In the genomic region with DNA sequence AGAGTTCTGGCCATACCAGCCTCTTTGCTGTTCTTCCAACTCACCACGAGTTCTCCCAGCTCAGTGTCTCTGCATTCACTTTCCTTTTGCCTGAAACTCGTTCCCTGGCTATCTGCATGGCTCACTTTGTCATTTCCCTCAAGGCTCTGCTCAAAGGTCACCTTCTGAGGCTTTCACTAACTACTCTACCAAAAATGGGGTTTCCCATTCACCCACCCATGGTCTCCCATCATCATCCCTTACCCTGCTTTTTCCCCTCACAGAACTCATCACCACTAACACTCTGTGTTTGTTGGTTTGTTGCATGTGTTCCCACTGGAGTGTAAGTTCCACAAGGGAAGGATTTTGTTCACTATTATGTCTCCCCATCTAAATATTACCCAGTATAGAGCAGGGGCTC, we compare ENCODE assay signal across 25 cellular contexts.
"Had no signal": no experiment of that assay in that cellular context is flagged by ENCODE, and none has a peak within 500 bp of the region (broad histone marks: within the 10 kb centered on the region; RNA-seq: fewer than 3 reads in every experiment).

No MANE protein-coding gene starts in this region.

- H3K27me3 Mint-ChIP-seq: activated CD4-positive, alpha-beta T cell treated with anti-CD3 and anti-CD28 coated beads, Interleukin-2, amount 10 ng/mL, durations not matched to agents 24 days and 14 days; activated CD8-positive, alpha-beta T cell treated with anti-CD3 and anti-CD28 coated beads for 36 hours; activated naive CD4-positive, alpha-beta T cell treated with anti-CD3 and anti-CD28 coated beads, Interleukin-2, amount 50 U/mL, for 24 hours had no signal

- H3K9me3 Mint-ChIP-seq: activated CD4-positive, alpha-beta T cell treated with anti-CD3 and anti-CD28 coated beads, Interleukin-2, amount 10 ng/mL, durations not matched to agents 24 days and 14 days; activated CD8-positive, alpha-beta T cell treated with anti-CD3 and anti-CD28 coated beads for 36 hours; activated naive CD4-positive, alpha-beta T cell treated with anti-CD3 and anti-CD28 coated beads, Interleukin-2, amount 50 U/mL, for 24 hours; activated T-helper 2 cell treated with anti-CD3 and anti-CD28 coated beads, Interferon-gamma antibody, Interleukin-2, Interleukin-4, amounts not matched to agents 10 μg/mL and 5 μg/mL and 100 μg/mL, durations not matched to agents 14 hours and 24 hours and 36 hours; T-helper 2 cell treated with Interferon-gamma antibody and Interleukin-4, amounts not matched to agents 5 μg/mL and 100 μg/mL, for 36 hours had no signal

- H3K9me3 ChIP-seq: SJCRH30 had no signal

- DNase-seq: activated CD4-positive, alpha-beta T cell treated with anti-CD3 and anti-CD28 coated beads, Interleukin-2, amount 10 ng/mL, durations not matched to agents 24 days and 14 days; activated CD4-positive, alpha-beta T cell treated with anti-CD3 and anti-CD28 coated beads, Interleukin-2, amount 50 U/mL, for 4 hours; activated CD8-positive, alpha-beta T cell treated with anti-CD3 and anti-CD28 coated beads for 36 hours; activated gamma-delta T cell; activated naive CD4-positive, alpha-beta T cell treated with Interleukin-2 at 50 U/mL for 16 hours; activated T-cell treated with anti-CD3 and anti-CD28 coated beads, Interleukin-2, amount 50 U/mL, for 1 hour; amniotic stem cell; aorta; brain microvascular endothelial cell; central memory CD4-positive, alpha-beta T cell; NCI-H1092 treated with DMSO at 0.1 percent for 48 hours; NCI-H1417; NCI-H146; NCI-H187; NCI-H2081; NCI-H226; NCI-H524 treated with DMSO at 0.1 percent for 48 hours; SHP77; SJCRH30 had no signal

- ATAC-seq: activated CD8-positive, alpha-beta T cell treated with anti-CD3 and anti-CD28 coated beads for 36 hours; K562; Panc1 had no signal

- H3K36me3 ChIP-seq: brain microvascular endothelial cell, SJCRH30 had no signal

- H3K27me3 ChIP-seq: brain microvascular endothelial cell, SJCRH30 had no signal

- H3K27ac Mint-ChIP-seq: activated CD4-positive, alpha-beta T cell treated with anti-CD3 and anti-CD28 coated beads, Interleukin-2, amount 10 ng/mL, durations not matched to agents 24 days and 14 days; activated CD8-positive, alpha-beta T cell treated with anti-CD3 and anti-CD28 coated beads for 36 hours; activated naive CD4-positive, alpha-beta T cell treated with anti-CD3 and anti-CD28 coated beads, Interleukin-2, amount 50 U/mL, for 24 hours; activated T-helper 2 cell treated with anti-CD3 and anti-CD28 coated beads, Interferon-gamma antibody, Interleukin-2, Interleukin-4, amounts not matched to agents 10 μg/mL and 5 μg/mL and 100 μg/mL, durations not matched to agents 14 hours and 24 hours and 36 hours; T-helper 2 cell treated with Interferon-gamma antibody and Interleukin-4, amounts not matched to agents 5 μg/mL and 100 μg/mL, for 36 hours had no signal

- H3K4me3 Mint-ChIP-seq: activated CD4-positive, alpha-beta T cell treated with anti-CD3 and anti-CD28 coated beads, Interleukin-2, amount 10 ng/mL, durations not matched to agents 24 days and 14 days; activated CD8-positive, alpha-beta T cell treated with anti-CD3 and anti-CD28 coated beads for 36 hours; activated naive CD4-positive, alpha-beta T cell treated with anti-CD3 and anti-CD28 coated beads, Interleukin-2, amount 50 U/mL, for 24 hours; T-helper 2 cell treated with Interferon-gamma antibody and Interleukin-4, amounts not matched to agents 5 μg/mL and 100 μg/mL, for 36 hours had no signal

- H3K27ac ChIP-seq: brain microvascular endothelial cell, SJCRH30, SK-N-MC had no signal

- H3K4me1 ChIP-seq: SJCRH30 had no signal

- H3K4me3 ChIP-seq: K562, SJCRH30, SK-N-MC had no signal
